In the genomic region with DNA sequence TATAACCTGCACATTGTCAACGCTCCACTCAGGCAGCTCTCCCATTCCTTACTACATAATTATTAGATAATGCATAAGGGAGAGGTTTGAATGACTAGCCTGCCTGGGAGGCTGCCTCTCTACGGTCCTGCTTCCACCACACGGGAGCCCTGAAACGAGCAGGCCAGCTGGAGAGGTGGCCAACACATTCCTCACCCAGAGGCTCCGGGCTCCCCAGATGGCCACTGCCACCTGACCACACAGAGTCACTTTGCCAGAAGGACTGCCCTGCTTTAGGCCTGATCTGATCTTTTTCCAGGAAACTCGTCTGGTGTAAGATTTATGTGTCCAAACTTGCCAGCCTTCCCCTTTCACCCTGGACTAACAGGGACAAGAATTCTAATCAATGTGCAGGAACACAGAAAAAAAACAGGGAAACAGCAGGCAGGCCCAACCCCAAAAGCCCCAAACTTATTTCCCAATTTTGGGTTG, we compare ENCODE assay signal across 8 cellular contexts. TPM values are rescaled to one million over a fixed set of nuclear protein-coding genes. Genes with fewer than 3 reads are reported as not detected.
DNase-seq lines count a peak whose midpoint lies in the region; TF ChIP-seq lines count a peak whose summit lies in the region.

No MANE protein-coding gene starts in this region.

- TF ChIP-seq EP300 in tibial nerve (IDR thresholded peaks at IDR 0.05): no peak

- peak overlapping the region; percentile 81 for H3K4me3 Mint-ChIP-seq in activated T-cell treated with anti-CD3 and anti-CD28 coated beads, Interleukin-2, amount 50 U/mL, for 24 hours

- H3K9ac ChIP-seq in liver (ENCODE audit: low read depth in 1 of 2, low read length in 2 of 2): no peak overlapping the region

- 30% methylated on average over 6 of the region's 6 CpGs for WGBS in liver
- WGBS in tibial nerve, 2 donors: 26 to 33% methylated on average over 6 of the region's 6 CpGs

- peaks cover 57% of the 10 kb centered on the region for H3K4me1 Mint-ChIP-seq in activated T-cell treated with anti-CD3 and anti-CD28 coated beads, Interleukin-2, amount 50 U/mL, for 24 hours (ENCODE audit: low read depth)

- no peaks in the 10 kb centered on the region for H3K36me3 Mint-ChIP-seq in activated T-cell treated with anti-CD3 and anti-CD28 coated beads, Interleukin-2, amount 50 U/mL, for 24 hours (ENCODE audit: low read depth)

- peak overlapping the region; percentile 93 for H3K27ac Mint-ChIP-seq in activated T-cell treated with anti-CD3 and anti-CD28 coated beads, Interleukin-2, amount 50 U/mL, for 24 hours

- TF ChIP-seq RAD21 in liver (IDR thresholded peaks at IDR 0.05): no peak

- H3K4me3 ChIP-seq in liver (ENCODE audit: low read depth in 1 of 3, low read length in 3 of 3): peak overlapping the region in 1 of 3 donors; percentile 48
- peak overlapping the region in 3 of 4 donors; percentile 38 to 46 (median 45) for H3K4me3 ChIP-seq in tibial nerve

- H3K36me3 ChIP-seq in liver (ENCODE audit: control insufficient read depth in 4 of 4, insufficient read depth in 3 of 4, low read depth in 1 of 4, low read length in 3 of 4) (no peaks in the 10 kb centered on the region), tibial nerve (no peaks in the 10 kb centered on the region)

- H3K27me3 Mint-ChIP-seq in activated T-cell treated with anti-CD3 and anti-CD28 coated beads, Interleukin-2, amount 50 U/mL, for 24 hours: no peaks in the 10 kb centered on the region

- H3K9me3 ChIP-seq in liver (ENCODE audit: control insufficient read depth in 4 of 4, low read length in 3 of 4) (no peaks in the 10 kb centered on the region), tibial nerve (no peaks in the 10 kb centered on the region)

- TF ChIP-seq POLR2A in tibial nerve (IDR thresholded peaks at IDR 0.05): no peak

- H3K4me1 ChIP-seq in liver (ENCODE audit: control insufficient read depth in 4 of 4, insufficient read depth in 4 of 4, low read length in 3 of 4): peaks cover 3 to 20% (median 12%) of the 10 kb centered on the region in 4 donors
- H3K4me1 ChIP-seq in tibial nerve: peaks cover 0 to 33% (median 20%) of the 10 kb centered on the region in 4 donors

- H3K9me3 Mint-ChIP-seq in activated T-cell treated with anti-CD3 and anti-CD28 coated beads, Interleukin-2, amount 50 U/mL, for 24 hours: no peaks in the 10 kb centered on the region

- H3K27ac ChIP-seq in liver (ENCODE audit: low read depth in 1 of 2, low read length in 2 of 2) (peak overlapping the region; percentile 43 to 45), tibial nerve (peak overlapping the region; percentile 48 to 80 (median 72))

- no peak for DNase-seq in activated T-cell treated with anti-CD3 and anti-CD28 coated beads, Interleukin-2, amount 50 U/mL, for 24 hours
- no peak for DNase-seq in activated T-cell treated with anti-CD3 and anti-CD28 coated beads, Interleukin-2, amount 50 U/mL, for 1 hour
- DNase-seq in astrocyte of the hippocampus (ENCODE audit: low read depth, low spot score) (peak; percentile 66), tibial nerve (ENCODE audit: low spot score in 2 of 2) (no peak), NCI-H2171 treated with DMSO at 0.1 percent for 48 hours (lab: John Stamatoyannopoulos, UW) (no peak)
- no peak for DNase-seq in stimulated activated CD4-positive, alpha-beta T cell treated with anti-CD3 and anti-CD28 coated beads, Interleukin-2, amount 100 ng/mL, for 24 hours
- no peak for DNase-seq in stimulated activated CD4-positive, alpha-beta T cell treated with anti-CD3 and anti-CD28 coated beads, Interleukin-4, amount 100 ng/mL, for 4 hours

- H3K27me3 ChIP-seq in liver (ENCODE audit: control insufficient read depth in 4 of 4, insufficient read depth in 4 of 4, low read length in 3 of 4): no peaks in the 10 kb centered on the region
- no peaks in the 10 kb centered on the region for H3K27me3 ChIP-seq in tibial nerve

- TF ChIP-seq CTCF in liver (IDR thresholded peaks at IDR 0.05; ENCODE audit: low read depth, low read length, missing input control) (no peak), tibial nerve (IDR thresholded peaks at IDR 0.05) (no peak)

TF ChIP-seq in liver, 16 proteins besides CTCF, POLR2A, EP300 and RAD21:
- no peak for TF ChIP-seq SP1 (IDR thresholded peaks at IDR 0.05)
- no peak for TF ChIP-seq GABPA (IDR thresholded peaks at IDR 0.05 in 1 of 2, conservative IDR thresholded peaks at IDR 0.05 in 1 of 2)
- TF ChIP-seq FOXA1 (IDR thresholded peaks at IDR 0.05): no peak
- peak in 1 of 2 donors; percentile 5 for TF ChIP-seq RXRA (IDR thresholded peaks at IDR 0.05)
- TF ChIP-seq HNF4A (conservative IDR thresholded peaks at IDR 0.05): peak in 1 of 2 donors; percentile 21

RNA-seq across cellular contexts. Expression of a gene that starts 27.8 kb away (rescaled TPM):
- 1 to 10 TPM in 1 of 2 donors, under 1 TPM in 1; 0.93 to 1.6 TPM for total RNA-seq in liver
- polyA plus RNA-seq in liver: 1 to 10 TPM; 1.4 to 1.5 TPM
- 1 to 10 TPM; 4.2 to 6.5 (median 4.7) TPM for total RNA-seq in tibial nerve
